8 cellular contexts compared by ENCODE assay signal in genomic region chr2:28274911-28275685, GRCh38.
DNase-seq lines count a peak whose midpoint lies in the region; ATAC-seq and TF ChIP-seq lines count a peak whose summit lies in the region.

No MANE protein-coding gene starts in this region.

- no peaks in the 10 kb centered on the region for H3K27me3 ChIP-seq in Panc1 (ENCODE audit: control insufficient read depth, insufficient read depth, low read length)
- H3K27me3 ChIP-seq in esophagus muscularis mucosa, result no peaks in the 10 kb centered on the region
- H3K27me3 ChIP-seq in effector memory CD4-positive, alpha-beta T cell (replicated peaks; ENCODE audit: control insufficient read depth, insufficient read depth, low read length, poor library complexity, severe bottlenecking), result no peaks in the 10 kb centered on the region

- TF ChIP-seq EP300 in esophagus muscularis mucosa (IDR thresholded peaks at IDR 0.05), result no peak

- H3K27ac ChIP-seq in Panc1 (ENCODE audit: low read length), result peak overlapping the region; percentile 92
- peak overlapping the region; percentile 69 to 79 (median 76) for H3K27ac ChIP-seq in esophagus muscularis mucosa (replicated peaks in 1 of 4)
- H3K27ac ChIP-seq in effector memory CD4-positive, alpha-beta T cell (ENCODE audit: insufficient read depth, low read length, poor library complexity, severe bottlenecking), result no peak overlapping the region

- TF ChIP-seq POLR2A in esophagus muscularis mucosa (IDR thresholded peaks at IDR 0.05; ENCODE audit: low read depth), result no peak

- H3K9me3 ChIP-seq in Panc1 (ENCODE audit: control insufficient read depth, insufficient read depth, low read depth, low read length) (no peaks in the 10 kb centered on the region), esophagus muscularis mucosa (no peaks in the 10 kb centered on the region)
- no peaks in the 10 kb centered on the region for H3K9me3 ChIP-seq in effector memory CD4-positive, alpha-beta T cell (ENCODE audit: control insufficient read depth, low read length)

- intact Hi-C loops in Panc1 (cut with micrococcal nuclease; ENCODE audit: unreplicated experiment), result no loop called here
- intact Hi-C loops in esophagus muscularis mucosa (cut with DNase I), result loop anchor here (5.0 kb wide), 1 partner anchor 112 kb away; no protein-coding TSS in a partner anchor

- TF ChIP-seq CTCF in Panc1 (IDR thresholded peaks at IDR 0.05) (no peak), esophagus muscularis mucosa (IDR thresholded peaks at IDR 0.05) (no peak)

- in situ Hi-C loops in Panc1 (cut with HindIII; ENCODE audit: low pct_unique_long_range_greater_than_20kb, low sequenced_read_pairs), result no loop called here

- DNase-seq in GM04504 (ENCODE audit: low read depth) (peak; percentile 66), Panc1 (ENCODE audit: low read depth, low spot score) (no peak), esophagus muscularis mucosa (ENCODE audit: extremely low spot score) (no peak), renal cortical epithelial cell (ENCODE audit: low read depth) (peak; percentile 99), NCI-H1048 (lab: John Stamatoyannopoulos, UW) (no peak), NCI-H187 (lab: John Stamatoyannopoulos, UW) (no peak)
- DNase-seq in stimulated activated naive CD4-positive, alpha-beta T cell treated with Interleukin-2 at 50 U/mL for 16 hours (lab: John Stamatoyannopoulos, UW), result no peak
- DNase-seq in effector memory CD4-positive, alpha-beta T cell, result no peak

- H3K36me3 ChIP-seq in Panc1 (ENCODE audit: control insufficient read depth, insufficient read depth, low read length) (no peaks in the 10 kb centered on the region), esophagus muscularis mucosa (peaks cover 0 to 4% (median 0%) of the 10 kb centered on the region in 4 donors)
- H3K36me3 ChIP-seq in effector memory CD4-positive, alpha-beta T cell (ENCODE audit: control insufficient read depth, insufficient read depth, low read length), result no peaks in the 10 kb centered on the region

- peaks cover 44% of the 10 kb centered on the region for H3K4me1 ChIP-seq in Panc1 (ENCODE audit: control insufficient read depth, insufficient read depth, low read length)
- H3K4me1 ChIP-seq in esophagus muscularis mucosa, result peaks cover 24 to 37% (median 30%) of the 10 kb centered on the region in 4 donors
- peaks cover 4% of the 10 kb centered on the region for H3K4me1 ChIP-seq in effector memory CD4-positive, alpha-beta T cell (ENCODE audit: control insufficient read depth, insufficient read depth, low read length, poor library complexity, severe bottlenecking)

- POLR2A ChIA-PET in Panc1 (lab: Charles Lee), result no interaction called here

- peak; percentile 80 for ATAC-seq in Panc1

- WGBS in esophagus muscularis mucosa, result 43% methylated on average over 11 of the region's 11 CpGs

- no peak overlapping the region for H3K4me3 ChIP-seq in Panc1 (ENCODE audit: low read depth in 2 of 2, low read length in 2 of 2)
- H3K4me3 ChIP-seq in esophagus muscularis mucosa, result no peak overlapping the region
- no peak overlapping the region for H3K4me3 ChIP-seq in effector memory CD4-positive, alpha-beta T cell (ENCODE audit: insufficient read depth, low read depth, low read length, poor library complexity, severe bottlenecking)

- no TSS peak for BruUV-seq in Panc1 (replicated peaks; lab: Mats Ljungman, UMichigan)

- CTCF ChIA-PET in Panc1 (lab: Charles Lee), result interaction anchor here (0.6 to 1.1 kb wide), 3 partner anchors 120 to 522 kb away, joined by 3 to 6 read pairs (median 3); no protein-coding TSS in a partner anchor

Comparison
In these comparisons a context has a peak if more than half of its experiments do, and no peak if none do; other contexts are left out.
1. DNase-seq: peak in GM04504 (single experiment) and renal cortical epithelial cell (single experiment); none in Panc1 (single experiment), esophagus muscularis mucosa (single experiment), stimulated activated naive CD4-positive, alpha-beta T cell treated with Interleukin-2 at 50 U/mL for 16 hours (single experiment), effector memory CD4-positive, alpha-beta T cell (0 of 3), NCI-H1048 (single experiment) and NCI-H187 (0 of 2).